8 cellular contexts compared by ENCODE assay signal in the genomic region with DNA sequence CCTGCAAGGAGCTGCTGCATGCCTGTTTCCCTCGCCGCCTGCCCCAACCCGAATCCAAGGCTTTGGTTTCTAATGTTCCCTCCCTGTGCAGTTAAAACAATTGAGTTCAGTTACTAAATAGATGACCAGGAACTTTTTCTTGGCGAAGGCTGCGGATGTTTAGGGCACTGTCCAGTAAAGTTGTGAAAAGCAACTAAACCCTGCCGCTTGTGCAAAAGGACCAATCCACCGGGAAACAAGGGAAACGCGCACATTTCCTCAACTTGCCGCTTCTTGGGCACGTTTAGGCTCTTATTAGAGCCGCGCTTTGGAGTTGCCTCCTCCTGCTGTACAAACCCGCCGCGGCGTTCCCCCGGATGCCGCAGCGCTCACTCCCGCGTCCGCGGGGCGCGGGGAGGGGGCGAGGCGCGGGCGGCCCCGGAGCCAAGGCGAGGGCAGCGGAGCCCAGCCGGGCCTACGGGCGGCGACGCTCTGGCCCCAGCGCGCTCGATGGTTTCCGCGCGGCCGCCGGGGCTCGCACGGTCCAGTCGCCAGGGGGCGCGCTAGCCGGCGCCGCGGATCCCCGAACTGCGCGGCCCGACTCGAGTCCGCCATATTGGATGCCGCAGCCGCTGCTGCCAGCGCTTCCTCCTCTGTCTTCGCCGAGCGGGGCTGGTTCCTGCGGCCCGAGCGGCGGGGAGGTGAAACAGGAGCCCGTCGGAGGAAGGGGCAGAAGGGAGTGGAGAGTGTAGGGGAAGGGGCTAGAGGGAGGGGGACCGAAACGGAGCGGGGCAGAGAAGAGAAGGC. TPM values are rescaled to one million over a fixed set of nuclear protein-coding genes. Genes with fewer than 3 reads are reported as not detected.
DNase-seq lines count a peak whose midpoint lies in the region; ATAC-seq and TF ChIP-seq lines count a peak whose summit lies in the region.

A gene with protein sequence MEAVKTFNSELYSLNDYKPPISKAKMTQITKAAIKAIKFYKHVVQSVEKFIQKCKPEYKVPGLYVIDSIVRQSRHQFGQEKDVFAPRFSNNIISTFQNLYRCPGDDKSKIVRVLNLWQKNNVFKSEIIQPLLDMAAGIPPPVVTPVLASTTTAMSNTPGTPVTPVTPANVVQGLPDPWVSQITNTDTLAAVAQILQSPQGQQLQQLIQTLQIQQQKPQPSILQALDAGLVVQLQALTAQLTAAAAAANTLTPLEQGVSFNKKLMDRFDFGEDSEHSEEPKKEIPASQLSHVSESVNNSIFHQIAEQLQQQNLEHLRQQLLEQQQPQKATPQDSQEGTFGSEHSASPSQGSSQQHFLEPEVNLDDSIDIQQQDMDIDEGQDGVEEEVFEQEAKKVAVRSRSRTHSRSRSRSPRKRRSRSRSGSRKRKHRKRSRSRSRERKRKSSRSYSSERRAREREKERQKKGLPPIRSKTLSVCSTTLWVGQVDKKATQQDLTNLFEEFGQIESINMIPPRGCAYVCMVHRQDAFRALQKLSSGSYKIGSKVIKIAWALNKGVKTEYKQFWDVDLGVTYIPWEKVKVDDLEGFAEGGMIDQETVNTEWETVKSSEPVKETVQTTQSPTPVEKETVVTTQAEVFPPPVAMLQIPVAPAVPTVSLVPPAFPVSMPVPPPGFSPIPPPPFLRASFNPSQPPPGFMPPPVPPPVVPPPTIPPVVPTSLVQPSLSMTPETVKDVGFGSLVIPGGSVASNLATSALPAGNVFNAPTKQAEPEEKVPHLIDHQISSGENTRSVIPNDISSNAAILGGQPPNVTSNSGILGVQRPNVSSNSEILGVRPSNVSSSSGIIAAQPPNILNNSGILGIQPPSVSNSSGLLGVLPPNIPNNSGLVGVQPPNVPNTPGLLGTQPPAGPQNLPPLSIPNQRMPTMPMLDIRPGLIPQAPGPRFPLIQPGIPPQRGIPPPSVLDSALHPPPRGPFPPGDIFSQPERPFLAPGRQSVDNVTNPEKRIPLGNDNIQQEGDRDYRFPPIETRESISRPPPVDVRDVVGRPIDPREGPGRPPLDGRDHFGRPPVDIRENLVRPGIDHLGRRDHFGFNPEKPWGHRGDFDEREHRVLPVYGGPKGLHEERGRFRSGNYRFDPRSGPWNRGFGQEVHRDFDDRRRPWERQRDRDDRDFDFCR (N-terminal part only) (plus strand): TSS at position 593 of the 786 bp plus-strand sequence. CDS start 485 bp downstream, outside the sequence.

- peaks cover 41% of the 10 kb centered on the region for H3K4me1 Mint-ChIP-seq in CD8-positive, alpha-beta T cell (ENCODE audit: low read depth)
- peaks cover 20% of the 10 kb centered on the region for H3K4me1 Mint-ChIP-seq in memory B cell

- peaks cover 22% of the 10 kb centered on the region for H3K36me3 Mint-ChIP-seq in CD8-positive, alpha-beta T cell
- H3K36me3 Mint-ChIP-seq in memory B cell: peaks cover 3% of the 10 kb centered on the region

- POLR2A ChIA-PET in CD8-positive, alpha-beta T cell (lab: Charles Lee): interaction anchor here (5.6 kb wide), 1 partner anchor 15 kb away, joined by 25 read pairs; no protein-coding TSS in a partner anchor

- DNase-seq in CD8-positive, alpha-beta T cell: peak; percentile 75 to 94 (median 85)
- DNase-seq in NCI-H82 treated with DMSO at 0.1 percent for 48 hours (lab: John Stamatoyannopoulos, UW; ENCODE audit: unreplicated experiment) (peak; percentile 62), memory B cell (ENCODE audit: low spot score in 2 of 2) (peak; percentile 92 to 96)
- DNase-seq in activated CD8-positive, alpha-beta memory T cell treated with anti-CD3 and anti-CD28 coated beads for 24 hours: peak; percentile 96
- DNase-seq in effector CD8-positive, alpha-beta T cell (lab: John Stamatoyannopoulos, UW): peak; percentile 75
- DNase-seq in stimulated activated CD8-positive, alpha-beta memory T cell treated with anti-CD3 and anti-CD28 coated beads, Interleukin-12 subunit alpha, Interleukin-12 subunit beta, amount 100 ng/mL, for 24 hours (ENCODE audit: extremely low read depth): peak; percentile 66

- CTCF ChIA-PET in CD8-positive, alpha-beta T cell (lab: Charles Lee): interaction anchor here (1.0 to 3.0 kb wide), 4 partner anchors 10 to 73 kb away, joined by 3 to 11 read pairs (median 4); no protein-coding TSS in a partner anchor

- ATAC-seq in CD8-positive, alpha-beta T cell: peak; percentile 60
- ATAC-seq in GM19328 (IDR thresholded peaks at IDR 0.05; ENCODE audit: unreplicated experiment): peak; percentile 73
- peak; percentile 67 for ATAC-seq in HG03469 (IDR thresholded peaks at IDR 0.05; ENCODE audit: unreplicated experiment)
- peak; percentile 74 for ATAC-seq in memory B cell (ENCODE audit: low read depth)

- H3K9me3 Mint-ChIP-seq in CD8-positive, alpha-beta T cell: no peaks in the 10 kb centered on the region
- H3K9me3 Mint-ChIP-seq in memory B cell: no peaks in the 10 kb centered on the region

- peak; percentile 80 for TF ChIP-seq CTCF in CD8-positive, alpha-beta T cell (IDR thresholded peaks at IDR 0.05)

- H3K36me3 ChIP-seq in CD8-positive, alpha-beta T cell (ENCODE audit: insufficient read depth, low read length): no peaks in the 10 kb centered on the region

- peak within 1 kb of the TSS; percentile 90 for H3K27ac ChIP-seq in CD8-positive, alpha-beta T cell (ENCODE audit: low read depth, low read length)

- H3K4me3 ChIP-seq in CD8-positive, alpha-beta T cell (ENCODE audit: low read depth, low read length): peak within 1 kb of the TSS; percentile 63

- intact Hi-C loops in CD8-positive, alpha-beta T cell (cut with DNase I, micrococcal nuclease): loop anchor here (1.0 to 10.0 kb wide), 10 partner anchors 44 to 1750 kb away; a partner anchor contains a TSS

- peak within 1 kb of the TSS; percentile 98 for H3K27ac Mint-ChIP-seq in CD8-positive, alpha-beta T cell
- peak within 1 kb of the TSS; percentile 96 for H3K27ac Mint-ChIP-seq in memory B cell

- H3K4me3 Mint-ChIP-seq in CD8-positive, alpha-beta T cell: peak within 1 kb of the TSS; percentile 87
- H3K4me3 Mint-ChIP-seq in memory B cell: peak within 1 kb of the TSS; percentile 91

- no peaks in the 10 kb centered on the region for H3K9me3 ChIP-seq in CD8-positive, alpha-beta T cell (ENCODE audit: low read length)

- peaks cover 2% of the 10 kb centered on the region for H3K27me3 Mint-ChIP-seq in CD8-positive, alpha-beta T cell (ENCODE audit: low read depth)
- H3K27me3 Mint-ChIP-seq in memory B cell: no peaks in the 10 kb centered on the region

- no peaks in the 10 kb centered on the region for H3K27me3 ChIP-seq in CD8-positive, alpha-beta T cell (ENCODE audit: insufficient read depth, low read length)

- H3K4me1 ChIP-seq in CD8-positive, alpha-beta T cell (ENCODE audit: insufficient read depth, low read length): peaks cover 42% of the 10 kb centered on the region

RNA-seq across cellular contexts. Expression of the gene that starts here (rescaled TPM):
- total RNA-seq in CD8-positive, alpha-beta T cell: 10 to 100 TPM; 85.0 to 86.6 TPM

Comparison
In these comparisons a context has a peak if more than half of its experiments do, and no peak if none do; other contexts are left out.
1. Peak in every context shown above with its lines: DNase-seq, ATAC-seq, H3K4me3 ChIP-seq and H3K27ac ChIP-seq.